8 cellular contexts compared by ENCODE assay signal in genomic region chr4:102344520-102344954, GRCh38. TPM values are rescaled to one million over a fixed set of nuclear protein-coding genes. Genes with fewer than 3 reads are reported as not detected.
A peak's percentile ranks its signal among the peaks of the same experiment; 100 is the strongest.
DNase-seq lines count a peak whose midpoint lies in the region; ATAC-seq and TF ChIP-seq lines count a peak whose summit lies in the region.

No MANE protein-coding gene starts in this region.

- peak overlapping the region; percentile 78 for H3K4me3 ChIP-seq in epithelial cell of proximal tubule (ENCODE audit: low read depth, low read length)

- no peaks in the 10 kb centered on the region for H3K9me3 Mint-ChIP-seq in stimulated activated effector memory CD8-positive, alpha-beta T cell treated with anti-CD3 and anti-CD28 coated beads, Interleukin-12 subunit alpha, Interleukin-12 subunit beta, amount 100 ng/mL, for 72 hours

- H3K4me1 Mint-ChIP-seq in stimulated activated effector memory CD8-positive, alpha-beta T cell treated with anti-CD3 and anti-CD28 coated beads, Interleukin-12 subunit alpha, Interleukin-12 subunit beta, amount 100 ng/mL, for 72 hours: peaks cover 46% of the 10 kb centered on the region

- peaks cover 31% of the 10 kb centered on the region for H3K36me3 Mint-ChIP-seq in stimulated activated effector memory CD8-positive, alpha-beta T cell treated with anti-CD3 and anti-CD28 coated beads, Interleukin-12 subunit alpha, Interleukin-12 subunit beta, amount 100 ng/mL, for 72 hours

- peak; percentile 35 for ATAC-seq in HG02870 (IDR thresholded peaks at IDR 0.05; ENCODE audit: unreplicated experiment)
- ATAC-seq in stimulated activated effector memory CD8-positive, alpha-beta T cell treated with anti-CD3 and anti-CD28 coated beads, Interleukin-12 subunit alpha, Interleukin-12 subunit beta, amount 100 ng/mL, for 72 hours: peak; percentile 81

- DNase-seq in NK-92 treated with Interleukin-12 subunit alpha and Interleukin-12 subunit beta, amount 100 ng/mL, for 24 hours (lab: John Stamatoyannopoulos, UW): peak; percentile 69
- DNase-seq in NK-92 (lab: John Stamatoyannopoulos, UW; ENCODE audit: unreplicated experiment): no peak
- peak; percentile 47 for DNase-seq in NCI-H2171 treated with DMSO at 0.1 percent for 48 hours (lab: John Stamatoyannopoulos, UW)
- DNase-seq in activated CD8-positive, alpha-beta memory T cell treated with anti-CD3 and anti-CD28 coated beads, Interleukin-2, amount 50 U/mL, for 4 hours: peak; percentile 62
- no peak for DNase-seq in epithelial cell of proximal tubule (ENCODE audit: low read depth)
- DNase-seq in myocyte (ENCODE audit: low read depth): peak; percentile 60
- DNase-seq in stimulated activated effector memory CD8-positive, alpha-beta T cell treated with anti-CD3 and anti-CD28 coated beads, Interleukin-12 subunit alpha, Interleukin-12 subunit beta, amount 100 ng/mL, for 72 hours (ENCODE audit: low spot score in 2 of 2): peak; percentile 64 to 88

- TF ChIP-seq CTCF in epithelial cell of proximal tubule (conservative IDR thresholded peaks at IDR 0.05; ENCODE audit: low read depth, low read length): no peak

- H3K4me3 Mint-ChIP-seq in stimulated activated effector memory CD8-positive, alpha-beta T cell treated with anti-CD3 and anti-CD28 coated beads, Interleukin-12 subunit alpha, Interleukin-12 subunit beta, amount 100 ng/mL, for 72 hours: peak overlapping the region; percentile 86

- H3K27ac Mint-ChIP-seq in stimulated activated effector memory CD8-positive, alpha-beta T cell treated with anti-CD3 and anti-CD28 coated beads, Interleukin-12 subunit alpha, Interleukin-12 subunit beta, amount 100 ng/mL, for 72 hours: peak overlapping the region; percentile 97

RNA-seq across cellular contexts. Expression of gene SLC39A8, which starts 0.7 kb away (rescaled TPM):
- total RNA-seq in epithelial cell of proximal tubule: 6.6 and 18.9 TPM in 2 replicates
- 5.5 and 7.4 TPM in 2 replicates for total RNA-seq in myocyte
- polyA plus RNA-seq in myocyte (2012): 3.4 TPM

Comparison
In these comparisons a context has a peak if more than half of its experiments do, and no peak if none do; other contexts are left out.
1. DNase-seq: peak in NK-92 treated with Interleukin-12 subunit alpha and Interleukin-12 subunit beta, amount 100 ng/mL, for 24 hours (single experiment), NCI-H2171 treated with DMSO at 0.1 percent for 48 hours (single experiment), activated CD8-positive, alpha-beta memory T cell treated with anti-CD3 and anti-CD28 coated beads, Interleukin-2, amount 50 U/mL, for 4 hours (single experiment), myocyte (single experiment) and stimulated activated effector memory CD8-positive, alpha-beta T cell treated with anti-CD3 and anti-CD28 coated beads, Interleukin-12 subunit alpha, Interleukin-12 subunit beta, amount 100 ng/mL, for 72 hours (2 of 2); none in NK-92 (single experiment) and epithelial cell of proximal tubule (single experiment).